ENCODE assay signal across 1 cellular context in the genomic region with DNA sequence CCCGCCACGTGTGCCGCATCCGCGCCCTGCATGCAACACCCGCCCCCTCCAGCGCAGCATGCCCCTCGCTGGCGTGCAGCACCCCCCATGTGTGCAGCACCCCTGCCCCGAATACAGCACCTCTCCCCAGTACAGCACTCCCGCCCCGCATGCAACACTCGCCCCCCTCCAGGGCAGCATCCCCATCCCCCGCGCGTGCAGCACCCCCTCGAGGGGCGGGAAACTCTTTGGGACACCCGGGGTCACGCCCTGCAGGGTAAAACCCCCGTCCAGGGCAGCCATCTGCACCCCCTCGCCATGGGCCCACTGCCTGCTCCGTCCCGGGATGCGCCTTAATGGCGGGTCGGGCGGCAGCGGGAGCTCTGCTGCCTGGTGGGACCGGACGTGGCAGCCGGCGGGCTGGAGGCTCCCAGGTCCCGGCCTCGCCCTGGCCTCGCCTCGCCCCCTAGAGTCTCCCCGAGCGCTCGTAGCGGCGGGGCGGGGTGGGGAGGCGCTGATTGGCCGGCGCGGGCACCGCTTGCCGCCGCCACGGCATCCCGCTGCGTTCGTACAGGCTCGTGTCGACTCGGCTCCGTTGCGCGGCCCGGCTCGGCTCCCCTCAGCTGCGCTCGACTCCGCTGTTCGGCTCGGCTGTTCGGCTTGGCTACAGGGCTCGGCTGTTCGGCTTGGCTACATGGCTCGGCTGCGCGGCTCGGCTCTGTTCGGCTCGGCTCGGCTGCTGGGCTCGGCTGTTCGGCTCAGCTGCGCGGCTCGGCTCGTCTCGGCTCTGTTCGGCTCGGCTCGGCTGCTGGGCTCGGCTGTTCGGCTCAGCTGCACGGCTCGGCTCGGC.
TF ChIP-seq lines count a peak whose summit lies in the region.

No MANE protein-coding gene starts in this region.

TF ChIP-seq in HepG2, 621 proteins besides CTCF, POLR2A, EP300 and RAD21 (continued from another document and continues in another):
- 0 out of 2 replicates have a peak, but pooled peaks have one; percentile 36 for TF ChIP-seq HOXA5 (CRISPR knock-in tag; IDR thresholded peaks at IDR 0.05)
- no peak for TF ChIP-seq SOX6 (IDR thresholded peaks at IDR 0.05)
- TF ChIP-seq SOX6 (CRISPR knock-in tag; IDR thresholded peaks at IDR 0.05) = no peak
- TF ChIP-seq ZKSCAN1 (IDR thresholded peaks at IDR 0.05; ENCODE audit: low read length) = no peak
- TF ChIP-seq, protein P1, sequence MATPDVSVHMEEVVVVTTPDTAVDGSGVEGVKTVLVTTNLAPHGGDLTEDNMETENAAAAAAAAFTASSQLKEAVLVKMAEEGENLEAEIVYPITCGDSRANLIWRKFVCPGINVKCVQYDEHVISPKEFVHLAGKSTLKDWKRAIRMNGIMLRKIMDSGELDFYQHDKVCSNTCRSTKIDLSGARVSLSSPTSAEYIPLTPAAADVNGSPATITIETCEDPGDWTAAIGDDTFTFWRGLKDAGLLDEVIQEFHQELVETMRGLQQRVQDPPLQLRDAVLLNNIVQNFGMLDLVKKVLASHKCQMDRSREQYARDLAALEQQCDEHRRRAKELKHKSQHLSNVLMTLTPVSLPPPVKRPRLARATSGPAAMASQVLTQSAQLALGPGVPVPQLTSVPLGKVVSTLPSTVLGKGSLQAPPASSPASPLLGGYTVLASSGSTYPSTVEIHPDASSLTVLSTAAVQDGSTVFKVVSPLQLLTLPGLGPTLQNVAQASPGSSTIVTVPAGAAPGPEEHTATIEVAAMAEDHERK (CRISPR knock-in tag; IDR thresholded peaks at IDR 0.05; ENCODE audit: low read depth) = no peak
- no peak for TF ChIP-seq ATM (IDR thresholded peaks at IDR 0.05; ENCODE audit: borderline replicate concordance)
- TF ChIP-seq, protein P2, sequence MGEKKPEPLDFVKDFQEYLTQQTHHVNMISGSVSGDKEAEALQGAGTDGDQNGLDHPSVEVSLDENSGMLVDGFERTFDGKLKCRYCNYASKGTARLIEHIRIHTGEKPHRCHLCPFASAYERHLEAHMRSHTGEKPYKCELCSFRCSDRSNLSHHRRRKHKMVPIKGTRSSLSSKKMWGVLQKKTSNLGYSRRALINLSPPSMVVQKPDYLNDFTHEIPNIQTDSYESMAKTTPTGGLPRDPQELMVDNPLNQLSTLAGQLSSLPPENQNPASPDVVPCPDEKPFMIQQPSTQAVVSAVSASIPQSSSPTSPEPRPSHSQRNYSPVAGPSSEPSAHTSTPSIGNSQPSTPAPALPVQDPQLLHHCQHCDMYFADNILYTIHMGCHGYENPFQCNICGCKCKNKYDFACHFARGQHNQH (CRISPR knock-in tag; IDR thresholded peaks at IDR 0.05) = no peak
- no peak for TF ChIP-seq ZBTB1 (CRISPR knock-in tag; IDR thresholded peaks at IDR 0.05; ENCODE audit: borderline replicate concordance)
- TF ChIP-seq CC2D1A (CRISPR knock-in tag; IDR thresholded peaks at IDR 0.05) = no peak
- TF ChIP-seq MTF2 (CRISPR knock-in tag; IDR thresholded peaks at IDR 0.05; ENCODE audit: borderline replicate concordance) = no peak; the same call in 1 of the 2 replicates
- no peak for TF ChIP-seq PHF20 (CRISPR knock-in tag; IDR thresholded peaks at IDR 0.05)
- TF ChIP-seq ZNF496 (CRISPR knock-in tag; IDR thresholded peaks at IDR 0.05; ENCODE audit: insufficient replicate concordance) = no peak
- TF ChIP-seq, protein P3, sequence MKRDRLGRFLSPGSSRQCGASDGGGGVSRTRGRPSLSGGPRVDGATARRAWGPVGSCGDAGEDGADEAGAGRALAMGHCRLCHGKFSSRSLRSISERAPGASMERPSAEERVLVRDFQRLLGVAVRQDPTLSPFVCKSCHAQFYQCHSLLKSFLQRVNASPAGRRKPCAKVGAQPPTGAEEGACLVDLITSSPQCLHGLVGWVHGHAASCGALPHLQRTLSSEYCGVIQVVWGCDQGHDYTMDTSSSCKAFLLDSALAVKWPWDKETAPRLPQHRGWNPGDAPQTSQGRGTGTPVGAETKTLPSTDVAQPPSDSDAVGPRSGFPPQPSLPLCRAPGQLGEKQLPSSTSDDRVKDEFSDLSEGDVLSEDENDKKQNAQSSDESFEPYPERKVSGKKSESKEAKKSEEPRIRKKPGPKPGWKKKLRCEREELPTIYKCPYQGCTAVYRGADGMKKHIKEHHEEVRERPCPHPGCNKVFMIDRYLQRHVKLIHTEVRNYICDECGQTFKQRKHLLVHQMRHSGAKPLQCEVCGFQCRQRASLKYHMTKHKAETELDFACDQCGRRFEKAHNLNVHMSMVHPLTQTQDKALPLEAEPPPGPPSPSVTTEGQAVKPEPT (CRISPR knock-in tag; IDR thresholded peaks at IDR 0.05; ENCODE audit: low read depth) = 0 out of 2 replicates have a peak, but pooled peaks have one; percentile 38
- TF ChIP-seq, protein P4, sequence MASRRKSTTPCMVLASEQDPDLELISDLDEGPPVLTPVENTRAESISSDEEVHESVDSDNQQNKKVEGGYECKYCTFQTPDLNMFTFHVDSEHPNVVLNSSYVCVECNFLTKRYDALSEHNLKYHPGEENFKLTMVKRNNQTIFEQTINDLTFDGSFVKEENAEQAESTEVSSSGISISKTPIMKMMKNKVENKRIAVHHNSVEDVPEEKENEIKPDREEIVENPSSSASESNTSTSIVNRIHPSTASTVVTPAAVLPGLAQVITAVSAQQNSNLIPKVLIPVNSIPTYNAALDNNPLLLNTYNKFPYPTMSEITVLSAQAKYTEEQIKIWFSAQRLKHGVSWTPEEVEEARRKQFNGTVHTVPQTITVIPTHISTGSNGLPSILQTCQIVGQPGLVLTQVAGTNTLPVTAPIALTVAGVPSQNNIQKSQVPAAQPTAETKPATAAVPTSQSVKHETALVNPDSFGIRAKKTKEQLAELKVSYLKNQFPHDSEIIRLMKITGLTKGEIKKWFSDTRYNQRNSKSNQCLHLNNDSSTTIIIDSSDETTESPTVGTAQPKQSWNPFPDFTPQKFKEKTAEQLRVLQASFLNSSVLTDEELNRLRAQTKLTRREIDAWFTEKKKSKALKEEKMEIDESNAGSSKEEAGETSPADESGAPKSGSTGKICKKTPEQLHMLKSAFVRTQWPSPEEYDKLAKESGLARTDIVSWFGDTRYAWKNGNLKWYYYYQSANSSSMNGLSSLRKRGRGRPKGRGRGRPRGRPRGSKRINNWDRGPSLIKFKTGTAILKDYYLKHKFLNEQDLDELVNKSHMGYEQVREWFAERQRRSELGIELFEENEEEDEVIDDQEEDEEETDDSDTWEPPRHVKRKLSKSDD (CRISPR knock-in tag; IDR thresholded peaks at IDR 0.05; ENCODE audit: low read depth) = peak; percentile 36; the same call in 1 of the 2 replicates
- TF ChIP-seq KDM6A (CRISPR knock-in tag; IDR thresholded peaks at IDR 0.05; ENCODE audit: low read depth) = no peak
- peak; percentile 60; the same call in 1 of the 2 replicates for TF ChIP-seq ZNF749 (CRISPR knock-in tag; IDR thresholded peaks at IDR 0.05; ENCODE audit: borderline replicate concordance)
- peak; percentile 27; the same call in 1 of the 2 replicates for TF ChIP-seq MED1 (CRISPR knock-in tag; IDR thresholded peaks at IDR 0.05)
- TF ChIP-seq, protein P5, sequence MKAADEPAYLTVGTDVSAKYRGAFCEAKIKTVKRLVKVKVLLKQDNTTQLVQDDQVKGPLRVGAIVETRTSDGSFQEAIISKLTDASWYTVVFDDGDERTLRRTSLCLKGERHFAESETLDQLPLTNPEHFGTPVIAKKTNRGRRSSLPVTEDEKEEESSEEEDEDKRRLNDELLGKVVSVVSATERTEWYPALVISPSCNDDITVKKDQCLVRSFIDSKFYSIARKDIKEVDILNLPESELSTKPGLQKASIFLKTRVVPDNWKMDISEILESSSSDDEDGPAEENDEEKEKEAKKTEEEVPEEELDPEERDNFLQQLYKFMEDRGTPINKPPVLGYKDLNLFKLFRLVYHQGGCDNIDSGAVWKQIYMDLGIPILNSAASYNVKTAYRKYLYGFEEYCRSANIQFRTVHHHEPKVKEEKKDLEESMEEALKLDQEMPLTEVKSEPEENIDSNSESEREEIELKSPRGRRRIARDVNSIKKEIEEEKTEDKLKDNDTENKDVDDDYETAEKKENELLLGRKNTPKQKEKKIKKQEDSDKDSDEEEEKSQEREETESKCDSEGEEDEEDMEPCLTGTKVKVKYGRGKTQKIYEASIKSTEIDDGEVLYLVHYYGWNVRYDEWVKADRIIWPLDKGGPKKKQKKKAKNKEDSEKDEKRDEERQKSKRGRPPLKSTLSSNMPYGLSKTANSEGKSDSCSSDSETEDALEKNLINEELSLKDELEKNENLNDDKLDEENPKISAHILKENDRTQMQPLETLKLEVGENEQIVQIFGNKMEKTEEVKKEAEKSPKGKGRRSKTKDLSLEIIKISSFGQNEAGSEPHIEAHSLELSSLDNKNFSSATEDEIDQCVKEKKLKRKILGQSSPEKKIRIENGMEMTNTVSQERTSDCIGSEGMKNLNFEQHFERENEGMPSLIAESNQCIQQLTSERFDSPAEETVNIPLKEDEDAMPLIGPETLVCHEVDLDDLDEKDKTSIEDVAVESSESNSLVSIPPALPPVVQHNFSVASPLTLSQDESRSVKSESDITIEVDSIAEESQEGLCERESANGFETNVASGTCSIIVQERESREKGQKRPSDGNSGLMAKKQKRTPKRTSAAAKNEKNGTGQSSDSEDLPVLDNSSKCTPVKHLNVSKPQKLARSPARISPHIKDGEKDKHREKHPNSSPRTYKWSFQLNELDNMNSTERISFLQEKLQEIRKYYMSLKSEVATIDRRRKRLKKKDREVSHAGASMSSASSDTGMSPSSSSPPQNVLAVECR (CRISPR knock-in tag; IDR thresholded peaks at IDR 0.05; ENCODE audit: borderline replicate concordance) = peak; percentile 24; the same call in 1 of the 2 replicates
- TF ChIP-seq ZNF337 (CRISPR knock-in tag; IDR thresholded peaks at IDR 0.05; ENCODE audit: borderline replicate concordance, low read depth) = no peak
- TF ChIP-seq NCOA1 (CRISPR knock-in tag; IDR thresholded peaks at IDR 0.05) = no peak
- no peak for TF ChIP-seq CBX2 (IDR thresholded peaks at IDR 0.05; ENCODE audit: low read depth, low read length)
- TF ChIP-seq CBX2 (CRISPR knock-in tag; IDR thresholded peaks at IDR 0.05; ENCODE audit: low read depth) = no peak
- TF ChIP-seq, protein P6, sequence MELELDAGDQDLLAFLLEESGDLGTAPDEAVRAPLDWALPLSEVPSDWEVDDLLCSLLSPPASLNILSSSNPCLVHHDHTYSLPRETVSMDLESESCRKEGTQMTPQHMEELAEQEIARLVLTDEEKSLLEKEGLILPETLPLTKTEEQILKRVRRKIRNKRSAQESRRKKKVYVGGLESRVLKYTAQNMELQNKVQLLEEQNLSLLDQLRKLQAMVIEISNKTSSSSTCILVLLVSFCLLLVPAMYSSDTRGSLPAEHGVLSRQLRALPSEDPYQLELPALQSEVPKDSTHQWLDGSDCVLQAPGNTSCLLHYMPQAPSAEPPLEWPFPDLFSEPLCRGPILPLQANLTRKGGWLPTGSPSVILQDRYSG (CRISPR knock-in tag; IDR thresholded peaks at IDR 0.05) = no peak
- TF ChIP-seq, protein P7, sequence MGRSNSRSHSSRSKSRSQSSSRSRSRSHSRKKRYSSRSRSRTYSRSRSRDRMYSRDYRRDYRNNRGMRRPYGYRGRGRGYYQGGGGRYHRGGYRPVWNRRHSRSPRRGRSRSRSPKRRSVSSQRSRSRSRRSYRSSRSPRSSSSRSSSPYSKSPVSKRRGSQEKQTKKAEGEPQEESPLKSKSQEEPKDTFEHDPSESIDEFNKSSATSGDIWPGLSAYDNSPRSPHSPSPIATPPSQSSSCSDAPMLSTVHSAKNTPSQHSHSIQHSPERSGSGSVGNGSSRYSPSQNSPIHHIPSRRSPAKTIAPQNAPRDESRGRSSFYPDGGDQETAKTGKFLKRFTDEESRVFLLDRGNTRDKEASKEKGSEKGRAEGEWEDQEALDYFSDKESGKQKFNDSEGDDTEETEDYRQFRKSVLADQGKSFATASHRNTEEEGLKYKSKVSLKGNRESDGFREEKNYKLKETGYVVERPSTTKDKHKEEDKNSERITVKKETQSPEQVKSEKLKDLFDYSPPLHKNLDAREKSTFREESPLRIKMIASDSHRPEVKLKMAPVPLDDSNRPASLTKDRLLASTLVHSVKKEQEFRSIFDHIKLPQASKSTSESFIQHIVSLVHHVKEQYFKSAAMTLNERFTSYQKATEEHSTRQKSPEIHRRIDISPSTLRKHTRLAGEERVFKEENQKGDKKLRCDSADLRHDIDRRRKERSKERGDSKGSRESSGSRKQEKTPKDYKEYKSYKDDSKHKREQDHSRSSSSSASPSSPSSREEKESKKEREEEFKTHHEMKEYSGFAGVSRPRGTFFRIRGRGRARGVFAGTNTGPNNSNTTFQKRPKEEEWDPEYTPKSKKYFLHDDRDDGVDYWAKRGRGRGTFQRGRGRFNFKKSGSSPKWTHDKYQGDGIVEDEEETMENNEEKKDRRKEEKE (IDR thresholded peaks at IDR 0.05) = no peak
- TF ChIP-seq ZMAT3 (CRISPR knock-in tag; conservative IDR thresholded peaks at IDR 0.05) = 0 out of 2 replicates have a peak, but pooled peaks have one; percentile 40
- no peak for TF ChIP-seq JUN (CRISPR knock-in tag; IDR thresholded peaks at IDR 0.05)
- no peak for TF ChIP-seq PAWR (CRISPR knock-in tag; IDR thresholded peaks at IDR 0.05; ENCODE audit: borderline replicate concordance)
- TF ChIP-seq TAF15 (IDR thresholded peaks at IDR 0.05; ENCODE audit: low read depth, low read length, poor library complexity, severe bottlenecking) = no peak
- TF ChIP-seq, protein P8, sequence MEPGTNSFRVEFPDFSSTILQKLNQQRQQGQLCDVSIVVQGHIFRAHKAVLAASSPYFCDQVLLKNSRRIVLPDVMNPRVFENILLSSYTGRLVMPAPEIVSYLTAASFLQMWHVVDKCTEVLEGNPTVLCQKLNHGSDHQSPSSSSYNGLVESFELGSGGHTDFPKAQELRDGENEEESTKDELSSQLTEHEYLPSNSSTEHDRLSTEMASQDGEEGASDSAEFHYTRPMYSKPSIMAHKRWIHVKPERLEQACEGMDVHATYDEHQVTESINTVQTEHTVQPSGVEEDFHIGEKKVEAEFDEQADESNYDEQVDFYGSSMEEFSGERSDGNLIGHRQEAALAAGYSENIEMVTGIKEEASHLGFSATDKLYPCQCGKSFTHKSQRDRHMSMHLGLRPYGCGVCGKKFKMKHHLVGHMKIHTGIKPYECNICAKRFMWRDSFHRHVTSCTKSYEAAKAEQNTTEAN (CRISPR knock-in tag; conservative IDR thresholded peaks at IDR 0.05) = no peak
- no peak for TF ChIP-seq JARID2 (CRISPR knock-in tag; IDR thresholded peaks at IDR 0.05; ENCODE audit: insufficient replicate concordance)
